1 cellular context compared by ENCODE assay signal in the genomic region with DNA sequence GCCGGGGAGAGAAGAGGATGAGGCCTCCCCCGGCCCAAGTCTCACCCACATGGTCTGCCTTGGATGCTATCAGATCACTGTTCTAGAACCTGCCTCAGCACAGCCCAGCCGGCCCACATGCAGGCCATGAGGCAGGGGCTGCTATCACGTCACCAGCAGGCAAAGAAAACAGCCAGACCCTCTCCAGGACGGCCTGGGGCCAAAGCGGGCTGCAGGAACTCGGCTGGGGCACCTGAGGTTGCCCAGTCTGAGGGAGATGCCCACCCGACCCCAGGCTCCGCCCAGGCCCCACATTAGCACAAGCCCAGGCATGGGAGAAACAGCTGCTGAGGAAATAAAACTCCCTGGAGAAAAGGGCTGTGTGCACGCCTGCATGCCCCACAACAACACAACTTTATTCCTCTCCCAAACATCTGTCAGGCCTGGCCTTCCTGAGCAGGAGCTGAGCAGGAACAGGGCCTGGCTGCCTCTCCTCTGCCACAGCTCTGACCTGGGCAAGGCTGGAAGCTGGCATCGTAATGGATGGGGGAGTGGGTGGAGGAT.
TF ChIP-seq lines count a peak whose summit lies in the region.

No MANE protein-coding gene starts in this region.

TF ChIP-seq in H1, 55 proteins besides CTCF, POLR2A, EP300 and RAD21:
- TF ChIP-seq KDM1A (IDR thresholded peaks at IDR 0.05; ENCODE audit: borderline replicate concordance, low read length) (no peak), KDM4A (IDR thresholded peaks at IDR 0.05; ENCODE audit: low read depth, low read length, severe bottlenecking) (no peak), MAX (IDR thresholded peaks at IDR 0.05) (no peak), CBX5 (IDR thresholded peaks at IDR 0.05; ENCODE audit: low read depth, low read length) (no peak), CEBPB (IDR thresholded peaks at IDR 0.05; ENCODE audit: low read depth, low read length) (no peak), TCF12 (IDR thresholded peaks at IDR 0.05; ENCODE audit: low read depth, low read length) (no peak), RFX5 (IDR thresholded peaks at IDR 0.05; ENCODE audit: borderline replicate concordance, low read depth, low read length) (no peak), GABPA (IDR thresholded peaks at IDR 0.05; ENCODE audit: borderline replicate concordance, insufficient read depth, low read length) (no peak), POU5F1 (IDR thresholded peaks at IDR 0.05; ENCODE audit: low read depth, low read length) (no peak), ZNF274 (IDR thresholded peaks at IDR 0.05; ENCODE audit: borderline replicate concordance, extremely low read depth, low read length) (no peak), CTBP2 (IDR thresholded peaks at IDR 0.05; ENCODE audit: borderline replicate concordance, insufficient read depth, insufficient read length, low read length) (no peak), NRF1 (IDR thresholded peaks at IDR 0.05; ENCODE audit: low read depth, low read length) (no peak), CBX8 (IDR thresholded peaks at IDR 0.05; ENCODE audit: borderline replicate concordance, low read depth, low read length) (no peak), KDM5A (IDR thresholded peaks at IDR 0.05; ENCODE audit: low read length) (no peak), RNF2 (IDR thresholded peaks at IDR 0.05; ENCODE audit: borderline replicate concordance, low read depth, low read length, missing control alignments, poor library complexity, severe bottlenecking) (no peak), TBP (IDR thresholded peaks at IDR 0.05; ENCODE audit: low read depth, low read length) (no peak)
- TF ChIP-seq, protein P1, sequence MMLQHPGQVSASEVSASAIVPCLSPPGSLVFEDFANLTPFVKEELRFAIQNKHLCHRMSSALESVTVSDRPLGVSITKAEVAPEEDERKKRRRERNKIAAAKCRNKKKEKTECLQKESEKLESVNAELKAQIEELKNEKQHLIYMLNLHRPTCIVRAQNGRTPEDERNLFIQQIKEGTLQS (IDR thresholded peaks at IDR 0.05; ENCODE audit: insufficient read depth, low read depth, low read length): no peak
- TF ChIP-seq, protein P2, sequence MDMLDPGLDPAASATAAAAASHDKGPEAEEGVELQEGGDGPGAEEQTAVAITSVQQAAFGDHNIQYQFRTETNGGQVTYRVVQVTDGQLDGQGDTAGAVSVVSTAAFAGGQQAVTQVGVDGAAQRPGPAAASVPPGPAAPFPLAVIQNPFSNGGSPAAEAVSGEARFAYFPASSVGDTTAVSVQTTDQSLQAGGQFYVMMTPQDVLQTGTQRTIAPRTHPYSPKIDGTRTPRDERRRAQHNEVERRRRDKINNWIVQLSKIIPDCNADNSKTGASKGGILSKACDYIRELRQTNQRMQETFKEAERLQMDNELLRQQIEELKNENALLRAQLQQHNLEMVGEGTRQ (IDR thresholded peaks at IDR 0.05; ENCODE audit: low read length): no peak
